8 cellular contexts compared by ENCODE assay signal in the genomic region with DNA sequence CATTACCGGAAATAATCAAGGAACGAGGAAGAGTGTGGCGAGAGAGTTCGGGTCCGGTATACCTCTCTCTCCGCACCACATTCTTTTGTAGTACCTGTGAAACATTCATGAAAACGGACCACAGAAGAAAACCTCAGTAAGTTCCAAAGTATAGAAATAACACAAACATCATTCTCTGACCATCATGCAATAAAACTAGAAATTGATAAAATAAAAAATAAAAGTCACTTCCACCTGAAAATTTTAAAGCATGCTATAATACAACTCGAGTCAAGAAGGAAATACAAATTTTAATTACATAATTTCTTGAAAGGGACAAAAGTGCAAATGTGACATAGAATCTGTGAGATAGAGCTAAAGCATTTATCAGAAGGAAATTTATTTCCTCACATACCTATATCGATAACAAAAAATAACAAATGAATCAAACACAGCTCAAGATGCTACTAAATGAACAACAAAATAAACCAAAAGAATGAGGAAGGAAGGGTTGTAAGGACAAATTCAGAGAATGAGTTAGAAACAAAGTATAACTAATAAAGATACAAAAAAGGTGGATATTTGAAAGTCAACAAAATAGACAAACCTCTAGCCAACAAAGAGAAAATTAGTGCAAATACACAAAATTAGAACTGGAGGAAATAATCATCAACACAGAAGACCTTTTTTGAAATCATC.
DNase-seq lines count a peak whose midpoint lies in the region; ATAC-seq and TF ChIP-seq lines count a peak whose summit lies in the region.

No MANE protein-coding gene starts in this region.

- H3K27me3 Mint-ChIP-seq in activated CD8-positive, alpha-beta memory T cell treated with anti-CD3 and anti-CD28 coated beads, Interleukin-2, amount 10 ng/mL, durations not matched to agents 7 days and 5 days, result peaks cover 56% of the 10 kb centered on the region
- peaks cover 54% of the 10 kb centered on the region for H3K27me3 Mint-ChIP-seq in activated naive CD8-positive, alpha-beta T cell treated with anti-CD3 and anti-CD28 coated beads for 36 hours

- peak overlapping the region; percentile 88 for H3K4me3 Mint-ChIP-seq in activated CD8-positive, alpha-beta memory T cell treated with anti-CD3 and anti-CD28 coated beads, Interleukin-2, amount 10 ng/mL, durations not matched to agents 7 days and 5 days
- H3K4me3 Mint-ChIP-seq in activated naive CD8-positive, alpha-beta T cell treated with anti-CD3 and anti-CD28 coated beads for 36 hours, result peak overlapping the region; percentile 94

- peaks cover 1% of the 10 kb centered on the region for H3K36me3 Mint-ChIP-seq in activated CD8-positive, alpha-beta memory T cell treated with anti-CD3 and anti-CD28 coated beads, Interleukin-2, amount 10 ng/mL, durations not matched to agents 7 days and 5 days
- peaks cover 3% of the 10 kb centered on the region for H3K36me3 Mint-ChIP-seq in activated naive CD8-positive, alpha-beta T cell treated with anti-CD3 and anti-CD28 coated beads for 36 hours

- no peak for ATAC-seq in activated CD8-positive, alpha-beta memory T cell treated with anti-CD3 and anti-CD28 coated beads, Interleukin-2, amount 10 ng/mL, durations not matched to agents 7 days and 5 days
- no peak for ATAC-seq in thoracic aorta (ENCODE audit: insufficient number of reproducible peaks, low FRiP score, low read depth)
- ATAC-seq in HG02798 (IDR thresholded peaks at IDR 0.05; ENCODE audit: poor library complexity, unreplicated experiment), result no peak

- H3K27ac Mint-ChIP-seq in activated CD8-positive, alpha-beta memory T cell treated with anti-CD3 and anti-CD28 coated beads, Interleukin-2, amount 10 ng/mL, durations not matched to agents 7 days and 5 days, result no peak overlapping the region
- peak overlapping the region; percentile 88 for H3K27ac Mint-ChIP-seq in activated naive CD8-positive, alpha-beta T cell treated with anti-CD3 and anti-CD28 coated beads for 36 hours

- CTCF ChIA-PET in activated CD8-positive, alpha-beta memory T cell treated with anti-CD3 and anti-CD28 coated beads, Interleukin-2, amount 10 ng/mL, durations not matched to agents 7 days and 5 days (lab: Charles Lee), result interaction anchor here (1.2 to 8.3 kb wide), 10 partner anchors 9 to 175 kb away, joined by 4 to 103 read pairs (median 20); no protein-coding TSS in a partner anchor

- H3K36me3 ChIP-seq in thoracic aorta, result no peaks in the 10 kb centered on the region

- H3K27ac ChIP-seq in thoracic aorta, result peak overlapping the region in 1 of 2 donors; percentile 59

- no peaks in the 10 kb centered on the region for H3K9me3 Mint-ChIP-seq in activated CD8-positive, alpha-beta memory T cell treated with anti-CD3 and anti-CD28 coated beads, Interleukin-2, amount 10 ng/mL, durations not matched to agents 7 days and 5 days (ENCODE audit: low read depth)
- peaks cover 1% of the 10 kb centered on the region for H3K9me3 Mint-ChIP-seq in activated naive CD8-positive, alpha-beta T cell treated with anti-CD3 and anti-CD28 coated beads for 36 hours

- DNase-seq in activated CD8-positive, alpha-beta memory T cell treated with anti-CD3 and anti-CD28 coated beads, Interleukin-2, amount 10 ng/mL, durations not matched to agents 7 days and 5 days, result no peak
- DNase-seq in activated CD8-positive, alpha-beta memory T cell treated with anti-CD3 and anti-CD28 coated beads, Interleukin-2, amount 50 U/mL, for 48 hours, result no peak
- no peak for DNase-seq in activated naive CD8-positive, alpha-beta T cell treated with anti-CD3 and anti-CD28 coated beads for 36 hours
- DNase-seq in kidney tubule cell (ENCODE audit: low spot score) (peak; percentile 5), thoracic aorta (ENCODE audit: low spot score) (no peak), AML-193 (lab: John Stamatoyannopoulos, UW) (no peak), NCI-H128 (lab: John Stamatoyannopoulos, UW; ENCODE audit: unreplicated experiment) (no peak)

- no peaks in the 10 kb centered on the region for H3K27me3 ChIP-seq in thoracic aorta (replicated peaks; ENCODE audit: insufficient read depth)

- TF ChIP-seq CTCF in thoracic aorta (IDR thresholded peaks at IDR 0.05), result no peak

- peaks cover 0 to 7% of the 10 kb centered on the region in 2 donors for H3K4me1 ChIP-seq in thoracic aorta (ENCODE audit: control insufficient read depth in 1 of 2, low read depth in 2 of 2)

- no peaks in the 10 kb centered on the region for H3K9me3 ChIP-seq in thoracic aorta

- peaks cover 22% of the 10 kb centered on the region for H3K4me1 Mint-ChIP-seq in activated CD8-positive, alpha-beta memory T cell treated with anti-CD3 and anti-CD28 coated beads, Interleukin-2, amount 10 ng/mL, durations not matched to agents 7 days and 5 days
- H3K4me1 Mint-ChIP-seq in activated naive CD8-positive, alpha-beta T cell treated with anti-CD3 and anti-CD28 coated beads for 36 hours, result peaks cover 22% of the 10 kb centered on the region

- peak overlapping the region; percentile 84 for H3K4me3 ChIP-seq in thoracic aorta
